ENCODE assay signal across 19 cellular contexts in genomic region chr11:62579252-62579651, GRCh38. TPM values are rescaled to one million over a fixed set of nuclear protein-coding genes. Genes with fewer than 3 reads are reported as not detected.
DNase-seq lines count a peak whose midpoint lies in the region; ATAC-seq, FAIRE-seq and TF ChIP-seq lines count a peak whose summit lies in the region.
"Had no signal": no experiment of that assay in that cellular context is flagged by ENCODE, and none has a peak within 500 bp of the region (broad histone marks: within the 10 kb centered on the region; RNA-seq: fewer than 3 reads in every experiment).

No MANE protein-coding gene starts in this region.

- H3K23ac ChIP-seq in IMR-90 (ENCODE audit: low read depth, low read length) = no peak overlapping the region

- POLR2A ChIA-PET in IMR-90 (lab: Charles Lee; ENCODE audit: unreplicated experiment) = no interaction called here
- POLR2A ChIA-PET in endothelial cell of umbilical vein (lab: Charles Lee) = interaction anchor here (2.0 kb wide), 1 partner anchor 12 kb away, joined by 5 read pairs; the partner anchor contains the start of gene TUT1

- H3K79me2 ChIP-seq in endothelial cell of umbilical vein (ENCODE audit: control insufficient read depth, insufficient read depth, low read length) = peaks cover 19% of the 10 kb centered on the region

- no peak overlapping the region for H3K27ac ChIP-seq in IMR-90 (ENCODE audit: insufficient read depth, low read length)
- no peak overlapping the region for H3K27ac ChIP-seq in endothelial cell of umbilical vein (ENCODE audit: insufficient read depth, low read depth, low read length)
- peak overlapping the region; percentile 46 for H3K27ac ChIP-seq in psoas muscle
- peak overlapping the region; percentile 100 for H3K27ac ChIP-seq in subcutaneous abdominal adipose tissue (ENCODE audit: low read depth, low read length)
- no peak overlapping the region for H3K27ac ChIP-seq in SJCRH30
- peak overlapping the region in 1 of 3 donors; percentile 13 for H3K27ac ChIP-seq in right lobe of liver
- H3K27ac ChIP-seq: 22Rv1, A549, C4-2B had no signal

- FAIRE-seq in endothelial cell of umbilical vein (lab: Jason Lieb, UNC) = peak; percentile 72
- FAIRE-seq: A549, GM19239, H1, HepG2 had no signal

- H3K18ac ChIP-seq in IMR-90 (ENCODE audit: low read depth, low read length) = no peak overlapping the region

- H2BK20ac ChIP-seq in IMR-90 (ENCODE audit: low read depth, low read length) = no peak overlapping the region

- H4K5ac ChIP-seq in IMR-90 (ENCODE audit: low read depth, low read length) = no peak overlapping the region

- no peak overlapping the region for H4K91ac ChIP-seq in IMR-90 (ENCODE audit: insufficient read depth, low read depth, low read length)

- H3K9me3 ChIP-seq in IMR-90 (ENCODE audit: control insufficient read depth, insufficient read depth, low read length) (no peaks in the 10 kb centered on the region), endothelial cell of umbilical vein (replicated peaks; ENCODE audit: control insufficient read depth, insufficient read depth, low read length) (no peaks in the 10 kb centered on the region), psoas muscle (no peaks in the 10 kb centered on the region), subcutaneous abdominal adipose tissue (ENCODE audit: control insufficient read depth in 5 of 5, low read length in 5 of 5) (no peaks in the 10 kb centered on the region), SJCRH30 (replicated peaks) (no peaks in the 10 kb centered on the region), right lobe of liver (no peaks in the 10 kb centered on the region)
- H3K9me3 ChIP-seq: A549 had no signal

- DNase-seq in IMR-90 (no peak), endothelial cell of umbilical vein (ENCODE audit: low read depth, low spot score) (no peak), psoas muscle (no peak), SJCRH30 (no peak), right lobe of liver (no peak)
- DNase-seq: AML-193; CD4-positive, alpha-beta T cell; DMS153; DMS79; GF-D8; H9 had no signal

- H3K36me3 ChIP-seq in IMR-90 (ENCODE audit: control insufficient read depth, insufficient read depth, low read length) (peaks cover 38% of the 10 kb centered on the region), endothelial cell of umbilical vein (ENCODE audit: control insufficient read depth in 2 of 2, extremely low read depth in 1 of 2, insufficient read depth in 2 of 2, low read length in 2 of 2) (peaks cover 0 to 6% of the 10 kb centered on the region in 2 experiments), psoas muscle (ENCODE audit: insufficient read depth in 1 of 2, low read depth in 1 of 2) (peaks cover 3 to 78% of the 10 kb centered on the region in 2 donors), subcutaneous abdominal adipose tissue (ENCODE audit: control insufficient read depth in 5 of 5, insufficient read depth in 5 of 5, low read length in 5 of 5) (peaks cover 7 to 53% (median 32%) of the 10 kb centered on the region in 5 donors), SJCRH30 (peaks cover 16% of the 10 kb centered on the region; the same call in 1 of the 2 replicates), right lobe of liver (peaks cover 0 to 54% (median 13%) of the 10 kb centered on the region in 4 donors)

- H2BK120ac ChIP-seq in IMR-90 (ENCODE audit: low read depth, low read length) = no peak overlapping the region

- no peak overlapping the region for H3K14ac ChIP-seq in IMR-90 (replicated peaks; ENCODE audit: low read depth, low read length)

- BruUV-seq in IMR-90 (replicated peaks; lab: Mats Ljungman, UMichigan) (no TSS peak), endothelial cell of umbilical vein (replicated peaks; lab: Mats Ljungman, UMichigan) (no TSS peak)

- in situ Hi-C loops in IMR-90 (cut with MboI; ENCODE audit: low sequenced_read_pairs) = no loop called here

- H3K9ac ChIP-seq in IMR-90 (ENCODE audit: low read depth, low read length) = no peak overlapping the region
- H3K9ac ChIP-seq in endothelial cell of umbilical vein (replicated peaks; ENCODE audit: extremely low read depth, insufficient read depth, low read length) = no peak overlapping the region
- H3K9ac ChIP-seq in subcutaneous abdominal adipose tissue (ENCODE audit: low read length in 5 of 5) = no peak overlapping the region

- no peak overlapping the region for H2BK15ac ChIP-seq in IMR-90 (ENCODE audit: low read depth, low read length)

- ATAC-seq in IMR-90 (ENCODE audit: low read depth) (no peak), psoas muscle (peak in 1 of 4 donors; percentile 35), GM18520 (IDR thresholded peaks at IDR 0.05; ENCODE audit: unreplicated experiment) (no peak), right lobe of liver (no peak)
- ATAC-seq: A549, HepG2 had no signal

- H3K4me1 ChIP-seq in IMR-90 (ENCODE audit: control insufficient read depth, insufficient read depth, low read length) (peaks cover 8% of the 10 kb centered on the region), endothelial cell of umbilical vein (ENCODE audit: control insufficient read depth, extremely low read depth, insufficient read depth, low read length) (peaks cover 41% of the 10 kb centered on the region), psoas muscle (peaks cover 38% of the 10 kb centered on the region), subcutaneous abdominal adipose tissue (ENCODE audit: control insufficient read depth in 5 of 5, insufficient read depth in 5 of 5, low read length in 5 of 5) (peaks cover 0 to 40% (median 32%) of the 10 kb centered on the region in 5 donors), SJCRH30 (peaks cover 3% of the 10 kb centered on the region; the same call in 1 of the 2 replicates), right lobe of liver (peaks cover 0 to 19% (median 2%) of the 10 kb centered on the region in 4 donors)

- no peaks in the 10 kb centered on the region for H4K20me1 ChIP-seq in IMR-90 (ENCODE audit: insufficient read depth, low read length)
- H4K20me1 ChIP-seq in endothelial cell of umbilical vein (replicated peaks; ENCODE audit: control insufficient read depth, extremely low read depth, insufficient read depth, low read length) = no peaks in the 10 kb centered on the region

- CTCF ChIA-PET in IMR-90 (lab: Yijun Ruan, JAX) = no interaction called here
- CTCF ChIA-PET in endothelial cell of umbilical vein (lab: Charles Lee) = interaction anchor here (0.7 to 2.9 kb wide), 4 partner anchors 9 to 155 kb away, joined by 3 to 31 read pairs (median 4); partner anchors contain the start of gene TUT1

- peaks cover 12 to 46% of the 10 kb centered on the region in 2 experiments; a peak in 3 of 4 replicates for H3K79me1 ChIP-seq in IMR-90 (ENCODE audit: low read depth in 1 of 2, low read length in 2 of 2)

- H3K27me3 ChIP-seq in IMR-90 (ENCODE audit: control insufficient read depth, insufficient read depth, low read length) (no peaks in the 10 kb centered on the region), endothelial cell of umbilical vein (ENCODE audit: control insufficient read depth in 2 of 2, insufficient read depth in 2 of 2, low read length in 2 of 2) (no peaks in the 10 kb centered on the region), psoas muscle (ENCODE audit: insufficient read depth in 3 of 3, low read length in 2 of 3) (no peaks in the 10 kb centered on the region), subcutaneous abdominal adipose tissue (ENCODE audit: control insufficient read depth in 5 of 5, insufficient read depth in 4 of 5, low read length in 5 of 5) (no peaks in the 10 kb centered on the region), SJCRH30 (no peaks in the 10 kb centered on the region), right lobe of liver (no peaks in the 10 kb centered on the region)

- no peak overlapping the region for H3K4ac ChIP-seq in IMR-90 (ENCODE audit: low read depth, low read length)

- no peak overlapping the region for H2BK5ac ChIP-seq in IMR-90 (ENCODE audit: low read depth, low read length, poor library complexity, severe bottlenecking)

- no CpG with 5 or more reads among the region's 2 CpGs for WGBS in IMR-90 (ENCODE audit: extremely low coverage in 2 of 2, insufficient read length in 1 of 2), 2 experiments
- 83 to 88% (median 85%) methylated on average over 2 of the region's 2 CpGs for WGBS in psoas muscle, 3 donors
- WGBS in right lobe of liver (ENCODE audit: insufficient coverage, low coverage, low lambda C conversion rate, missing lambda C conversion rate) = 82% methylated on average over 2 of the region's 2 CpGs

- no peak overlapping the region for H3K56ac ChIP-seq in IMR-90 (ENCODE audit: extremely low read depth, insufficient read depth, low read length)

- H3K4me3 ChIP-seq in IMR-90 (ENCODE audit: insufficient read depth, low read depth, low read length) (no peak overlapping the region), endothelial cell of umbilical vein (replicated peaks in 1 of 3; ENCODE audit: insufficient read depth in 1 of 3, low read depth in 1 of 3, low read length in 3 of 3) (no peak overlapping the region), psoas muscle (no peak overlapping the region), subcutaneous abdominal adipose tissue (ENCODE audit: low read depth in 1 of 5, low read length in 5 of 5) (no peak overlapping the region), SJCRH30 (no peak overlapping the region), right lobe of liver (no peak overlapping the region)
- H3K4me3 ChIP-seq: A549 had no signal

- intact Hi-C loops in IMR-90 (cut with micrococcal nuclease) = no loop called here
- intact Hi-C loops in endothelial cell of umbilical vein (cut with micrococcal nuclease) = no loop called here
- intact Hi-C loops in psoas muscle (cut with DNase I) = loop anchor here in 1 of 2 donors (10.0 kb wide), 1 partner anchor 276 kb away; no protein-coding TSS in a partner anchor
- intact Hi-C loops in right lobe of liver (cut with DNase I) = no loop called here

- dilution Hi-C loops in IMR-90 (cut with HindIII; ENCODE audit: low sequenced_read_pairs, unreplicated experiment) (no loop called here), endothelial cell of umbilical vein (cut with MboI; ENCODE audit: extremely low pct_ligation_motif_present, low sequenced_read_pairs) (no loop called here)

- no peak overlapping the region for H4K8ac ChIP-seq in IMR-90 (ENCODE audit: low read depth in 2 of 2, low read length in 2 of 2)

- TF ChIP-seq CTCF in IMR-90 (conservative IDR thresholded peaks at IDR 0.05; ENCODE audit: low read depth, low read length) = no peak
- no peak for TF ChIP-seq CTCF in endothelial cell of umbilical vein (IDR thresholded peaks at IDR 0.05; ENCODE audit: extremely low read depth in 1 of 2, insufficient read depth in 1 of 2, low read depth in 1 of 2, low read length in 2 of 2)
- TF ChIP-seq CTCF in psoas muscle (IDR thresholded peaks at IDR 0.05) = no peak
- TF ChIP-seq CTCF in right lobe of liver (IDR thresholded peaks at IDR 0.05) = no peak

- TF ChIP-seq RAD21 in IMR-90 (IDR thresholded peaks at IDR 0.05; ENCODE audit: low read length) = no peak

- no peak for TF ChIP-seq POLR2A in IMR-90 (IDR thresholded peaks at IDR 0.05; ENCODE audit: low read depth, low read length)
- TF ChIP-seq POLR2A in endothelial cell of umbilical vein (IDR thresholded peaks at IDR 0.05; ENCODE audit: low read depth, low read length) = no peak
- no peak for TF ChIP-seq POLR2A in right lobe of liver (IDR thresholded peaks at IDR 0.05)

- no peak overlapping the region for H2AK5ac ChIP-seq in IMR-90 (ENCODE audit: low read depth, low read length)

- H3K9me1 ChIP-seq in IMR-90 (ENCODE audit: insufficient read depth, low read length) = peaks cover 8% of the 10 kb centered on the region
- H3K9me1 ChIP-seq in endothelial cell of umbilical vein (replicated peaks; ENCODE audit: control insufficient read depth, extremely low read depth, insufficient read depth, low read length) = no peaks in the 10 kb centered on the region

- no peak overlapping the region for H3K4me2 ChIP-seq in IMR-90 (ENCODE audit: low read depth, low read length)
- no peak overlapping the region for H3K4me2 ChIP-seq in endothelial cell of umbilical vein (ENCODE audit: insufficient read depth, low read length)
- H3K4me2 ChIP-seq: A549 had no signal

- H2AFZ ChIP-seq in IMR-90 (replicated peaks; ENCODE audit: low read length, poor library complexity) (no peak overlapping the region), endothelial cell of umbilical vein (ENCODE audit: low read depth, low read length) (no peak overlapping the region)

- no peak overlapping the region for H2AK9ac ChIP-seq in IMR-90 (replicated peaks; ENCODE audit: low read depth, low read length, poor library complexity)

RNA-seq across cellular contexts. Expression of gene EEF1G, which starts 5.6 kb away (rescaled TPM):
- 1,598 and 1,857 TPM in 2 replicates for total RNA-seq in IMR-90 (2012; rRNA removed)
- 1,684 and 1,697 TPM in 2 replicates for polyA plus RNA-seq in IMR-90 (2012; rRNA removed)
- polyA plus RNA-seq in IMR-90 (2012; cell fraction: cytosol; rRNA removed) = 1,447 and 1,704 TPM in 2 replicates
- 506 and 710 TPM in 2 replicates for polyA plus RNA-seq in IMR-90 (2012; cell fraction: nucleus; rRNA removed; ENCODE audit: low replicate concordance)
- total RNA-seq in endothelial cell of umbilical vein = 1,341 and 1,345 TPM in 2 replicates
- polyA plus RNA-seq in endothelial cell of umbilical vein = 1,723 and 2,133 TPM in 2 replicates
- 2,150 and 2,252 TPM in 2 replicates for polyA plus RNA-seq in endothelial cell of umbilical vein (2011; cell fraction: cytosol; rRNA removed)
- polyA plus RNA-seq in endothelial cell of umbilical vein (2011; cell fraction: nucleus; rRNA removed) = 635 and 665 TPM in 2 replicates
- 1,499 and 2,213 TPM in 2 replicates for polyA plus RNA-seq in endothelial cell of umbilical vein (2012)
- 1,683 and 1,722 TPM in 2 replicates for polyA minus RNA-seq in endothelial cell of umbilical vein
- 1,661 TPM for polyA minus RNA-seq in endothelial cell of umbilical vein (2011; cell fraction: cytosol; rRNA and poly(A)+ RNA removed)
- 130 and 133 TPM in 2 replicates for polyA minus RNA-seq in endothelial cell of umbilical vein (2011; cell fraction: nucleus; rRNA and poly(A)+ RNA removed)
- total RNA-seq in psoas muscle = 1,000 to 10,000 TPM; 1,137 to 1,954 (median 1,509) TPM
- polyA plus RNA-seq in psoas muscle = 1,000 to 10,000 TPM; 1,687 to 2,356 (median 2,243) TPM
- total RNA-seq in SJCRH30 (2014; rRNA removed; shearing (Covaris generic)) = 2,270 and 2,323 TPM in 2 replicates
- 100 to 1,000 TPM; 442 to 450 (median 449) TPM for total RNA-seq in right lobe of liver

RNA-seq across cellular contexts. Expression of gene TUT1, which starts 12.1 kb away (rescaled TPM):
- total RNA-seq in IMR-90 (2012; rRNA removed) = 3.3 and 4.3 TPM in 2 replicates
- polyA plus RNA-seq in IMR-90 (2012; rRNA removed) = 10.1 TPM in 2 replicates
- polyA plus RNA-seq in IMR-90 (2012; cell fraction: cytosol; rRNA removed) = 8.4 and 9.3 TPM in 2 replicates
- polyA plus RNA-seq in IMR-90 (2012; cell fraction: nucleus; rRNA removed; ENCODE audit: low replicate concordance) = 42.6 and 48.7 TPM in 2 replicates
- total RNA-seq in endothelial cell of umbilical vein = 16.9 and 17.8 TPM in 2 replicates
- 11.5 and 12.7 TPM in 2 replicates for polyA plus RNA-seq in endothelial cell of umbilical vein
- polyA plus RNA-seq in endothelial cell of umbilical vein (2011; cell fraction: cytosol; rRNA removed) = 7.1 and 9.3 TPM in 2 replicates
- 45.0 and 48.0 TPM in 2 replicates for polyA plus RNA-seq in endothelial cell of umbilical vein (2011; cell fraction: nucleus; rRNA removed)
- polyA plus RNA-seq in endothelial cell of umbilical vein (2012) = 10.6 and 12.9 TPM in 2 replicates
- polyA minus RNA-seq in endothelial cell of umbilical vein = 8.6 and 9.0 TPM in 2 replicates
- 16.0 TPM for polyA minus RNA-seq in endothelial cell of umbilical vein (2011; cell fraction: cytosol; rRNA and poly(A)+ RNA removed)
- 5.2 and 7.6 TPM in 2 replicates for polyA minus RNA-seq in endothelial cell of umbilical vein (2011; cell fraction: nucleus; rRNA and poly(A)+ RNA removed)
- 10 to 100 TPM; 14.3 to 23.7 (median 19.6) TPM for total RNA-seq in psoas muscle
- polyA plus RNA-seq in psoas muscle = 10 to 100 TPM; 12.1 to 15.5 (median 12.7) TPM
- 8.8 and 9.1 TPM in 2 replicates for total RNA-seq in SJCRH30 (2014; rRNA removed; shearing (Covaris generic))
- total RNA-seq in right lobe of liver = 10 to 100 TPM; 12.3 to 34.2 (median 21.1) TPM

RNA-seq across cellular contexts. Expression of gene MTA2, which starts 22.4 kb away (rescaled TPM):
- 126 and 136 TPM in 2 replicates for total RNA-seq in IMR-90 (2012; rRNA removed)
- 28.0 and 34.8 TPM in 2 replicates for polyA plus RNA-seq in IMR-90 (2012; rRNA removed)
- 14.4 and 18.0 TPM in 2 replicates for polyA plus RNA-seq in IMR-90 (2012; cell fraction: cytosol; rRNA removed)
- 35.6 and 60.7 TPM in 2 replicates for polyA plus RNA-seq in IMR-90 (2012; cell fraction: nucleus; rRNA removed; ENCODE audit: low replicate concordance)
- 166 and 176 TPM in 2 replicates for total RNA-seq in endothelial cell of umbilical vein
- polyA plus RNA-seq in endothelial cell of umbilical vein = 30.2 and 40.4 TPM in 2 replicates
- 30.0 and 32.2 TPM in 2 replicates for polyA plus RNA-seq in endothelial cell of umbilical vein (2011; cell fraction: cytosol; rRNA removed)
- polyA plus RNA-seq in endothelial cell of umbilical vein (2011; cell fraction: nucleus; rRNA removed) = 111 and 132 TPM in 2 replicates
- polyA plus RNA-seq in endothelial cell of umbilical vein (2012) = 108 and 120 TPM in 2 replicates
- polyA minus RNA-seq in endothelial cell of umbilical vein = 91.6 and 95.5 TPM in 2 replicates
- 51.8 TPM for polyA minus RNA-seq in endothelial cell of umbilical vein (2011; cell fraction: cytosol; rRNA and poly(A)+ RNA removed)
- polyA minus RNA-seq in endothelial cell of umbilical vein (2011; cell fraction: nucleus; rRNA and poly(A)+ RNA removed) = 40.3 and 57.1 TPM in 2 replicates
- 10 to 100 TPM; 20.0 to 32.5 (median 28.6) TPM for total RNA-seq in psoas muscle
- 10 to 100 TPM; 18.4 to 27.1 (median 26.9) TPM for polyA plus RNA-seq in psoas muscle
- 106 and 107 TPM in 2 replicates for total RNA-seq in SJCRH30 (2014; rRNA removed; shearing (Covaris generic))
- total RNA-seq in right lobe of liver = 10 to 100 TPM; 20.0 to 38.0 (median 31.8) TPM

RNA-seq across cellular contexts. Expression of gene AHNAK, which starts 32.6 kb away (rescaled TPM):
- 695 and 735 TPM in 2 replicates for total RNA-seq in IMR-90 (2012; rRNA removed)
- polyA plus RNA-seq in IMR-90 (2012; rRNA removed) = 80.7 and 95.1 TPM in 2 replicates
- polyA plus RNA-seq in IMR-90 (2012; cell fraction: cytosol; rRNA removed) = 22.8 and 36.6 TPM in 2 replicates
- polyA plus RNA-seq in IMR-90 (2012; cell fraction: nucleus; rRNA removed; ENCODE audit: low replicate concordance) = 45.0 and 186 TPM in 2 replicates
- 381 and 436 TPM in 2 replicates for total RNA-seq in endothelial cell of umbilical vein
- 25.1 and 35.2 TPM in 2 replicates for polyA plus RNA-seq in endothelial cell of umbilical vein
- polyA plus RNA-seq in endothelial cell of umbilical vein (2011; cell fraction: cytosol; rRNA removed) = 46.3 and 51.8 TPM in 2 replicates
- polyA plus RNA-seq in endothelial cell of umbilical vein (2011; cell fraction: nucleus; rRNA removed) = 322 and 346 TPM in 2 replicates
- polyA plus RNA-seq in endothelial cell of umbilical vein (2012) = 223 and 321 TPM in 2 replicates
- 219 and 258 TPM in 2 replicates for polyA minus RNA-seq in endothelial cell of umbilical vein
- polyA minus RNA-seq in endothelial cell of umbilical vein (2011; cell fraction: cytosol; rRNA and poly(A)+ RNA removed) = 78.7 TPM
- polyA minus RNA-seq in endothelial cell of umbilical vein (2011; cell fraction: nucleus; rRNA and poly(A)+ RNA removed) = 446 and 550 TPM in 2 replicates
- total RNA-seq in psoas muscle = 100 to 1,000 TPM; 376 to 679 (median 425) TPM
- 100 to 1,000 TPM in 2 of 3 donors, 10 to 100 TPM in 1; 93.5 to 227 (median 206) TPM for polyA plus RNA-seq in psoas muscle
- total RNA-seq in SJCRH30 (2014; rRNA removed; shearing (Covaris generic)) = 10.3 and 10.9 TPM in 2 replicates
- 100 to 1,000 TPM in 4 of 6 experiments, 10 to 100 TPM in 2; 91.0 to 180 (median 113) TPM for total RNA-seq in right lobe of liver

RNA-seq across cellular contexts. Expression of gene EML3, which starts 33.3 kb away (rescaled TPM):
- 4.4 and 5.0 TPM in 2 replicates for total RNA-seq in IMR-90 (2012; rRNA removed)
- 24.7 and 26.1 TPM in 2 replicates for polyA plus RNA-seq in IMR-90 (2012; rRNA removed)
- polyA plus RNA-seq in IMR-90 (2012; cell fraction: cytosol; rRNA removed) = 13.6 and 18.0 TPM in 2 replicates
- 158 and 257 TPM in 2 replicates for polyA plus RNA-seq in IMR-90 (2012; cell fraction: nucleus; rRNA removed; ENCODE audit: low replicate concordance)
- total RNA-seq in endothelial cell of umbilical vein = 101 and 110 TPM in 2 replicates
- polyA plus RNA-seq in endothelial cell of umbilical vein = 75.7 and 78.3 TPM in 2 replicates
- 27.7 and 29.7 TPM in 2 replicates for polyA plus RNA-seq in endothelial cell of umbilical vein (2011; cell fraction: cytosol; rRNA removed)
- 297 and 324 TPM in 2 replicates for polyA plus RNA-seq in endothelial cell of umbilical vein (2011; cell fraction: nucleus; rRNA removed)
- polyA plus RNA-seq in endothelial cell of umbilical vein (2012) = 60.5 and 84.3 TPM in 2 replicates
- 61.5 and 71.2 TPM in 2 replicates for polyA minus RNA-seq in endothelial cell of umbilical vein
- polyA minus RNA-seq in endothelial cell of umbilical vein (2011; cell fraction: cytosol; rRNA and poly(A)+ RNA removed) = 19.6 TPM
- polyA minus RNA-seq in endothelial cell of umbilical vein (2011; cell fraction: nucleus; rRNA and poly(A)+ RNA removed) = 36.6 and 42.9 TPM in 2 replicates
- 10 to 100 TPM; 14.1 to 19.5 (median 16.9) TPM for total RNA-seq in psoas muscle
- polyA plus RNA-seq in psoas muscle = 10 to 100 TPM in 2 of 3 donors, 1 to 10 TPM in 1; 7.4 to 11.3 (median 11.1) TPM
- 5.8 and 8.9 TPM in 2 replicates for total RNA-seq in SJCRH30 (2014; rRNA removed; shearing (Covaris generic))
- 10 to 100 TPM; 19.1 to 36.4 (median 22.7) TPM for total RNA-seq in right lobe of liver

Comparison
In these comparisons a context has a peak if more than half of its experiments do, and no peak if none do; other contexts are left out.
1. H3K27ac ChIP-seq: peak in psoas muscle (single experiment) and subcutaneous abdominal adipose tissue (single experiment); none in IMR-90 (single experiment), endothelial cell of umbilical vein (single experiment) and SJCRH30 (single experiment).